In the genomic region with DNA sequence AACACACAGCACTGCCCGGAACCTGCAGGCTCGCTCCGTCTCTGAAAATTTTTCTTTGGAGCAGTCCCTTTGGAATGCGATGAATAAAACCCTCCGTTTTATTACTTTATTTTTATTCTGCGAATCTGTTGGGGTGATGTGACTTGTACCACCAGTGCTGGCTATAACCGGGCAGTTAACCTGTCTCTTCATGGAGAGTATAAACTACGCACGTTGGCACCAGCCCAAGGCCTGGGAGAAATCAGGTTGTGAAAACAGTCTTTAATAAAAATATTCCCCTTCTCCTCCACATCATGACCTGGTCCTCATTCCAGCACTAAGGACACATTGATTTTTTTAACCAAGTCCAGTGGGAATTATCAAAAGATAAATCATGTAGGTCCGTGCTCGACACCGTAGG, we compare ENCODE assay signal across 19 cellular contexts.
DNase-seq lines count a peak whose midpoint lies in the region; TF ChIP-seq lines count a peak whose summit lies in the region.
"Had no signal": no experiment of that assay in that cellular context is flagged by ENCODE, and none has a peak within 500 bp of the region (broad histone marks: within the 10 kb centered on the region; RNA-seq: fewer than 3 reads in every experiment).

No MANE protein-coding gene starts in this region.

- no peak for TF ChIP-seq EP300 in esophagus muscularis mucosa (IDR thresholded peaks at IDR 0.05)

- H3K4me3 ChIP-seq in esophagus muscularis mucosa (no peak overlapping the region), osteoblast (ENCODE audit: insufficient read depth, low read length) (no peak overlapping the region), uterus (no peak overlapping the region)
- H3K4me3 ChIP-seq: BLaER1 had no signal

- no peaks in the 10 kb centered on the region for H4K20me1 ChIP-seq in osteoblast (ENCODE audit: insufficient read depth, low read length)
- H4K20me1 ChIP-seq: BLaER1 had no signal

- TF ChIP-seq POLR2A in esophagus muscularis mucosa (IDR thresholded peaks at IDR 0.05; ENCODE audit: low read depth) (no peak), uterus (IDR thresholded peaks at IDR 0.05) (no peak)

- no peaks in the 10 kb centered on the region for H3K36me3 ChIP-seq in esophagus muscularis mucosa
- H3K36me3 ChIP-seq in osteoblast (ENCODE audit: insufficient read depth, low read length) = no peaks in the 10 kb centered on the region
- no peaks in the 10 kb centered on the region for H3K36me3 ChIP-seq in uterus
- H3K36me3 ChIP-seq: BE2C, BLaER1 had no signal

- intact Hi-C loops in esophagus muscularis mucosa (cut with DNase I) (no loop called here), uterus (cut with DNase I; ENCODE audit: low total_unique reads) (no loop called here)

- H3K4me2 ChIP-seq in osteoblast (ENCODE audit: insufficient read depth, low read length) = peak overlapping the region; percentile 6
- H3K4me2 ChIP-seq: BLaER1 had no signal

- no peaks in the 10 kb centered on the region for H3K9me3 ChIP-seq in esophagus muscularis mucosa
- H3K9me3 ChIP-seq in osteoblast (ENCODE audit: low read depth, low read length) = no peaks in the 10 kb centered on the region
- no peaks in the 10 kb centered on the region for H3K9me3 ChIP-seq in uterus
- H3K9me3 ChIP-seq: BE2C, BLaER1, Caco-2 had no signal

- no peaks in the 10 kb centered on the region for H3K79me2 ChIP-seq in osteoblast (ENCODE audit: insufficient read depth, low read length)

- DNase-seq in esophagus muscularis mucosa (ENCODE audit: extremely low spot score) (peak; percentile 75), osteoblast (ENCODE audit: insufficient read length, low spot score, missing footprints) (no peak), uterus (peak; percentile 79 to 94), 8988T (no peak), COLO829 (ENCODE audit: low spot score) (no peak)
- no peak for DNase-seq in activated naive CD4-positive, alpha-beta T cell treated with anti-CD3 and anti-CD28 coated beads, Interleukin-2, amount 50 U/mL, for 16 hours
- DNase-seq: ACHN; BE2C; C1 segment of cervical spinal cord; Caco-2; Calu3; CD4-positive, alpha-beta memory T cell; CD4-positive, CD25-positive, alpha-beta regulatory T cell; CD8-positive, alpha-beta memory T cell; DMS79 treated with DMSO at 0.1 percent for 48 hours; GF-D8 had no signal

- WGBS in esophagus muscularis mucosa = 83% methylated on average over 12 of the region's 12 CpGs

- no peak overlapping the region for H2AFZ ChIP-seq in osteoblast (ENCODE audit: low read length)

- H3K4me1 ChIP-seq in esophagus muscularis mucosa (peaks cover 0 to 23% (median 21%) of the 10 kb centered on the region in 4 donors), osteoblast (ENCODE audit: insufficient read depth, low read length) (no peaks in the 10 kb centered on the region), uterus (peaks cover 0 to 3% of the 10 kb centered on the region in 2 donors)
- H3K4me1 ChIP-seq: BE2C, BLaER1, Caco-2 had no signal

- no peaks in the 10 kb centered on the region for H3K27me3 ChIP-seq in esophagus muscularis mucosa
- no peaks in the 10 kb centered on the region for H3K27me3 ChIP-seq in osteoblast (ENCODE audit: insufficient read depth, low read length)
- H3K27me3 ChIP-seq in uterus = no peaks in the 10 kb centered on the region
- H3K27me3 ChIP-seq: BE2C, BLaER1 had no signal

- H3K27ac ChIP-seq in VCaP (peak overlapping the region; percentile 25; the same call in 1 of the 2 replicates), esophagus muscularis mucosa (replicated peaks in 1 of 4) (no peak overlapping the region), osteoblast (ENCODE audit: low read depth, low read length) (no peak overlapping the region), uterus (peak overlapping the region; percentile 72 to 81)
- H3K27ac ChIP-seq: 22Rv1, BLaER1 had no signal

- TF ChIP-seq CTCF in VCaP (conservative IDR thresholded peaks at IDR 0.05) = no peak
- TF ChIP-seq CTCF in esophagus muscularis mucosa (IDR thresholded peaks at IDR 0.05) = no peak
- TF ChIP-seq CTCF in osteoblast (IDR thresholded peaks at IDR 0.05; ENCODE audit: extremely low read depth, low read depth, low read length) = no peak
- TF ChIP-seq CTCF in uterus (IDR thresholded peaks at IDR 0.05) = no peak

Comparison
In these comparisons a context has a peak if more than half of its experiments do, and no peak if none do; other contexts are left out.
1. H3K27ac ChIP-seq: peak in VCaP (single experiment) and uterus (2 of 2); none in esophagus muscularis mucosa (0 of 4) and osteoblast (single experiment).
2. DNase-seq: peak in esophagus muscularis mucosa (single experiment) and uterus (2 of 2); none in osteoblast (single experiment), activated naive CD4-positive, alpha-beta T cell treated with anti-CD3 and anti-CD28 coated beads, Interleukin-2, amount 50 U/mL, for 16 hours (single experiment), 8988T (single experiment) and COLO829 (single experiment).